In genomic region chr5:112018846-112019245, GRCh38 we compare ENCODE assay signal across 29 cellular contexts.
"Had no signal": no experiment of that assay in that cellular context is flagged by ENCODE, and none has a peak within 500 bp of the region (broad histone marks: within the 10 kb centered on the region; RNA-seq: fewer than 3 reads in every experiment).

No MANE protein-coding gene starts in this region.

- H3K4me1 ChIP-seq: ascending aorta, breast epithelium, colonic mucosa, foreskin keratinocyte, gastrocnemius medialis had no signal

- H3K9me3 ChIP-seq: ascending aorta, breast epithelium, colonic mucosa, esophagus muscularis mucosa, gastrocnemius medialis, heart left ventricle had no signal

- H3K4me3 ChIP-seq: ascending aorta, breast epithelium, cardiac muscle cell, colonic mucosa, esophagus muscularis mucosa, gastrocnemius medialis, heart left ventricle had no signal

- DNase-seq: activated CD4-positive, alpha-beta memory T cell treated with anti-CD3 and anti-CD28 coated beads for 36 hours; activated CD4-positive, alpha-beta T cell treated with anti-CD3 and anti-CD28 coated beads for 36 hours; activated CD4-positive, alpha-beta T cell treated with anti-CD3 and anti-CD28 coated beads, Interleukin-2, amount 10 ng/mL, durations not matched to agents 24 days and 14 days; activated CD4-positive, CD25-positive, alpha-beta regulatory T cell; activated CD4-positive, CD25-positive, alpha-beta regulatory T cell treated with anti-CD3 and anti-CD28 coated beads, Interleukin-2, amount 50 U/mL, for 72 hours; activated CD8-positive, alpha-beta memory T cell treated with anti-CD3 and anti-CD28 coated beads, Interleukin-2, amount 10 ng/mL, durations not matched to agents 7 days and 5 days; activated CD8-positive, alpha-beta memory T cell treated with anti-CD3 and anti-CD28 coated beads, Interleukin-2, amount 50 U/mL, for 4 hours; activated CD8-positive, alpha-beta T cell treated with anti-CD3 and anti-CD28 coated beads, Interleukin-2, amount 10 ng/mL, durations not matched to agents 7 days and 5 days; activated gamma-delta T cell; activated naive CD4-positive, alpha-beta T cell; activated naive CD4-positive, alpha-beta T cell treated with anti-CD3 and anti-CD28 coated beads, Interleukin-2, amount 10 ng/mL, durations not matched to agents 7 days and 5 days; activated naive CD8-positive, alpha-beta T cell treated with anti-CD3 and anti-CD28 coated beads, Interleukin-2, amount 10 ng/mL, durations not matched to agents 7 days and 5 days; activated T-cell treated with anti-CD3 and anti-CD28 coated beads, Interleukin-2, amount 50 U/mL, for 1 hour; activated T-cell treated with anti-CD3 and anti-CD28 coated beads, Interleukin-2, amount 50 U/mL, for 48 hours; central memory CD4-positive, alpha-beta T cell; cerebellar nuclear complex; colonic mucosa; effector memory CD8-positive, alpha-beta T cell; erythroblast; foreskin keratinocyte; gastrocnemius medialis; glutamatergic neuron; heart left ventricle; hypothalamus had no signal

- H3K27ac ChIP-seq: ascending aorta, breast epithelium, cardiac muscle cell, colonic mucosa, esophagus muscularis mucosa, foreskin keratinocyte, gastrocnemius medialis, heart left ventricle had no signal

- ATAC-seq: activated CD4-positive, alpha-beta T cell treated with anti-CD3 and anti-CD28 coated beads for 36 hours; activated CD8-positive, alpha-beta memory T cell treated with anti-CD3 and anti-CD28 coated beads, Interleukin-2, amount 10 ng/mL, durations not matched to agents 7 days and 5 days; activated CD8-positive, alpha-beta T cell treated with anti-CD3 and anti-CD28 coated beads, Interleukin-2, amount 10 ng/mL, durations not matched to agents 7 days and 5 days; activated naive CD4-positive, alpha-beta T cell treated with anti-CD3 and anti-CD28 coated beads, Interleukin-2, amount 50 U/mL, for 72 hours; effector memory CD8-positive, alpha-beta T cell; foreskin keratinocyte; gastrocnemius medialis; heart left ventricle had no signal

- H3K27me3 ChIP-seq: ascending aorta, breast epithelium, cardiac muscle cell, colonic mucosa, esophagus muscularis mucosa, foreskin keratinocyte, gastrocnemius medialis, heart left ventricle had no signal

- H3K36me3 ChIP-seq: ascending aorta, breast epithelium, cardiac muscle cell, colonic mucosa, esophagus muscularis mucosa, gastrocnemius medialis, heart left ventricle had no signal
